In genomic region chr1:3257788-3258187, GRCh38 we compare ENCODE assay signal across 16 cellular contexts.
DNase-seq lines count a peak whose midpoint lies in the region; TF ChIP-seq lines count a peak whose summit lies in the region.
"Had no signal": no experiment of that assay in that cellular context is flagged by ENCODE, and none has a peak within 500 bp of the region (broad histone marks: within the 10 kb centered on the region; RNA-seq: fewer than 3 reads in every experiment).

No MANE protein-coding gene starts in this region.

- no peaks in the 10 kb centered on the region for H3K36me3 Mint-ChIP-seq in endodermal cell (ENCODE audit: low read depth)
- H3K36me3 Mint-ChIP-seq: CD4-positive, alpha-beta memory T cell had no signal

- no peaks in the 10 kb centered on the region for H3K9me3 ChIP-seq in HEK293 (ENCODE audit: control insufficient read depth, insufficient read depth, low read depth, low read length)
- H3K9me3 ChIP-seq in endodermal cell (ENCODE audit: control insufficient read depth, low read length): no peaks in the 10 kb centered on the region
- H3K9me3 ChIP-seq in neuronal stem cell (replicated peaks in 1 of 2; ENCODE audit: control insufficient read depth in 2 of 2, insufficient read depth in 1 of 2, low read depth in 1 of 2, low read length in 2 of 2): peaks cover 4 to 11% of the 10 kb centered on the region in 2 donors
- H3K9me3 ChIP-seq: A549, BE2C had no signal

- H3K36me3 ChIP-seq in HEK293 (ENCODE audit: control insufficient read depth in 2 of 2, insufficient read depth in 1 of 2, low read length in 2 of 2) (no peaks in the 10 kb centered on the region), endodermal cell (ENCODE audit: control insufficient read depth, insufficient read depth, low read length) (no peaks in the 10 kb centered on the region), neuronal stem cell (replicated peaks in 1 of 2; ENCODE audit: control insufficient read depth in 2 of 2, insufficient read depth in 2 of 2, low read length in 2 of 2) (no peaks in the 10 kb centered on the region)
- H3K36me3 ChIP-seq: BE2C had no signal

- no peak overlapping the region for H3K4me2 ChIP-seq in neuronal stem cell (ENCODE audit: insufficient read depth, low read length, poor library complexity, severe bottlenecking)
- H3K4me2 ChIP-seq: A549 had no signal

- H3K27ac ChIP-seq in HEK293 (ENCODE audit: extremely low read depth, low read depth, low read length) (no peak overlapping the region), endodermal cell (ENCODE audit: low read depth, low read length) (no peak overlapping the region), neuronal stem cell (replicated peaks; ENCODE audit: low read length) (no peak overlapping the region)
- H3K27ac ChIP-seq: A549, C4-2B had no signal

- H3K4me1 ChIP-seq in HEK293 (ENCODE audit: control insufficient read depth, insufficient read depth, low read length) (no peaks in the 10 kb centered on the region), endodermal cell (ENCODE audit: control insufficient read depth, insufficient read depth, low read length) (no peaks in the 10 kb centered on the region), neuronal stem cell (ENCODE audit: control insufficient read depth in 2 of 2, insufficient read depth in 1 of 2, low read depth in 1 of 2, low read length in 2 of 2) (peaks cover 0 to 10% of the 10 kb centered on the region in 2 donors)
- H3K4me1 ChIP-seq: A549, BE2C had no signal

- no peaks in the 10 kb centered on the region for H3K27me3 ChIP-seq in endodermal cell (ENCODE audit: control insufficient read depth, insufficient read depth, low read length, poor library complexity, severe bottlenecking)
- peaks cover 0 to 41% (median 0%) of the 10 kb centered on the region in 3 experiments for H3K27me3 ChIP-seq in neuronal stem cell (ENCODE audit: control insufficient read depth in 3 of 3, insufficient read depth in 3 of 3, low read depth in 1 of 3, low read length in 3 of 3)
- H3K27me3 ChIP-seq: BE2C had no signal

- CTCF ChIA-PET in HEK293 (lab: Yijun Ruan, JAX): interaction anchor here (0.7 kb wide), 1 partner anchor 24 kb away, joined by 3 read pairs; no protein-coding TSS in a partner anchor

- H2BK120ac ChIP-seq in neuronal stem cell (ENCODE audit: low read depth, low read length): no peak overlapping the region

- no peaks in the 10 kb centered on the region for H3K27me3 Mint-ChIP-seq in endodermal cell (ENCODE audit: insufficient read depth)

- H3K4me3 ChIP-seq in HEK293 (ENCODE audit: low read depth, low read length) (no peak overlapping the region), endodermal cell (ENCODE audit: low read length) (no peak overlapping the region), neuronal stem cell (ENCODE audit: low read length in 2 of 2) (no peak overlapping the region)
- H3K4me3 ChIP-seq: A549 had no signal

- H3K4me1 Mint-ChIP-seq in endodermal cell: peaks cover 4% of the 10 kb centered on the region
- H3K4me1 Mint-ChIP-seq: CD4-positive, alpha-beta memory T cell; H9 had no signal

- no peak overlapping the region for H2BK15ac ChIP-seq in neuronal stem cell (ENCODE audit: low read length)

- H3K23ac ChIP-seq in neuronal stem cell (ENCODE audit: low read depth, low read length, poor library complexity): no peak overlapping the region

- no peak overlapping the region for H4K8ac ChIP-seq in neuronal stem cell (ENCODE audit: low read depth, low read length)

- no peak overlapping the region for H2BK5ac ChIP-seq in neuronal stem cell (ENCODE audit: low read length)

- H4K91ac ChIP-seq in neuronal stem cell (ENCODE audit: low read depth, low read length, poor library complexity): no peak overlapping the region

- H3K4me3 Mint-ChIP-seq in endodermal cell: no peak overlapping the region
- H3K4me3 Mint-ChIP-seq: CD4-positive, alpha-beta memory T cell; H9; HFFc6 had no signal

- no peak overlapping the region for H3K27ac Mint-ChIP-seq in endodermal cell
- H3K27ac Mint-ChIP-seq: CD4-positive, alpha-beta memory T cell; H9; HFFc6 had no signal

- no peak for TF ChIP-seq EP300 in Ishikawa (IDR thresholded peaks at IDR 0.05; ENCODE audit: borderline replicate concordance)

- peaks cover 2% of the 10 kb centered on the region for H3K9me3 Mint-ChIP-seq in endodermal cell

- no peak overlapping the region for H2BK12ac ChIP-seq in neuronal stem cell (ENCODE audit: low read length)

- no peak overlapping the region for H2AFZ ChIP-seq in neuronal stem cell (ENCODE audit: low read length)

- no peak for TF ChIP-seq CTCF in HEK293 (tag by site-specific recombination; IDR thresholded peaks at IDR 0.05)
- no peak for TF ChIP-seq CTCF in endodermal cell (conservative IDR thresholded peaks at IDR 0.05)

- POLR2A ChIA-PET in HEK293 (lab: Yijun Ruan, JAX): no interaction called here

- no peak overlapping the region for H3K9ac ChIP-seq in endodermal cell (ENCODE audit: extremely low read depth, low read length, poor library complexity, severe bottlenecking)
- no peak overlapping the region for H3K9ac ChIP-seq in neuronal stem cell (ENCODE audit: low read depth, low read length, poor library complexity)

- 88% methylated on average over 4 of the region's 4 CpGs; no CpG with 5 or more reads in 1 of the 2 experiments for WGBS in endodermal cell (ENCODE audit: insufficient coverage in 1 of 2, insufficient read length in 1 of 2), 2 experiments
- WGBS in neuronal stem cell (ENCODE audit: extremely low coverage in 2 of 2, insufficient read length in 2 of 2, insufficient replicate concordance in 1 of 2), 2 donors: no CpG with 5 or more reads among the region's 4 CpGs

- TF ChIP-seq RAD21 in Ishikawa (IDR thresholded peaks at IDR 0.05; ENCODE audit: low read depth): no peak

- no peak overlapping the region for H3K14ac ChIP-seq in neuronal stem cell (ENCODE audit: low read length)

- peak overlapping the region; percentile 53 for H2AK5ac ChIP-seq in neuronal stem cell (ENCODE audit: low read depth, low read length)

- H3K18ac ChIP-seq in neuronal stem cell (ENCODE audit: low read length): no peak overlapping the region

- DNase-seq in endodermal cell (peak; percentile 76), neuronal stem cell (ENCODE audit: low spot score) (no peak), HK-2 (ENCODE audit: unreplicated experiment) (no peak), SHP77 (lab: John Stamatoyannopoulos, UW) (no peak), NCI-H146 treated with DMSO at 0.1 percent for 48 hours (lab: John Stamatoyannopoulos, UW; ENCODE audit: unreplicated experiment) (no peak)
- DNase-seq in activated CD8-positive, alpha-beta memory T cell treated with anti-CD3 and anti-CD28 coated beads for 24 hours: no peak
- DNase-seq: BE2C; CD4-positive, alpha-beta memory T cell; DMS79; GOT3; H9; HFFc6 had no signal

- no peak overlapping the region for H3K4ac ChIP-seq in neuronal stem cell (ENCODE audit: low read length)

- no peaks in the 10 kb centered on the region for H3K79me1 ChIP-seq in neuronal stem cell (ENCODE audit: low read depth, low read length)

TF ChIP-seq in HEK293, 187 proteins besides CTCF, POLR2A, EP300 and RAD21:
- no peak for TF ChIP-seq KLF8 (tag by site-specific recombination; IDR thresholded peaks at IDR 0.05)
- TF ChIP-seq REST (tag by site-specific recombination; IDR thresholded peaks at IDR 0.05): peak; percentile 88

TF ChIP-seq in Ishikawa, 13 proteins besides CTCF, POLR2A, EP300 and RAD21:
- TF ChIP-seq REST (IDR thresholded peaks at IDR 0.05; ENCODE audit: low read depth) (peak; percentile 75), EGR1 (IDR thresholded peaks at IDR 0.05) (no peak)
